1 cellular context compared by ENCODE assay signal in the genomic region with DNA sequence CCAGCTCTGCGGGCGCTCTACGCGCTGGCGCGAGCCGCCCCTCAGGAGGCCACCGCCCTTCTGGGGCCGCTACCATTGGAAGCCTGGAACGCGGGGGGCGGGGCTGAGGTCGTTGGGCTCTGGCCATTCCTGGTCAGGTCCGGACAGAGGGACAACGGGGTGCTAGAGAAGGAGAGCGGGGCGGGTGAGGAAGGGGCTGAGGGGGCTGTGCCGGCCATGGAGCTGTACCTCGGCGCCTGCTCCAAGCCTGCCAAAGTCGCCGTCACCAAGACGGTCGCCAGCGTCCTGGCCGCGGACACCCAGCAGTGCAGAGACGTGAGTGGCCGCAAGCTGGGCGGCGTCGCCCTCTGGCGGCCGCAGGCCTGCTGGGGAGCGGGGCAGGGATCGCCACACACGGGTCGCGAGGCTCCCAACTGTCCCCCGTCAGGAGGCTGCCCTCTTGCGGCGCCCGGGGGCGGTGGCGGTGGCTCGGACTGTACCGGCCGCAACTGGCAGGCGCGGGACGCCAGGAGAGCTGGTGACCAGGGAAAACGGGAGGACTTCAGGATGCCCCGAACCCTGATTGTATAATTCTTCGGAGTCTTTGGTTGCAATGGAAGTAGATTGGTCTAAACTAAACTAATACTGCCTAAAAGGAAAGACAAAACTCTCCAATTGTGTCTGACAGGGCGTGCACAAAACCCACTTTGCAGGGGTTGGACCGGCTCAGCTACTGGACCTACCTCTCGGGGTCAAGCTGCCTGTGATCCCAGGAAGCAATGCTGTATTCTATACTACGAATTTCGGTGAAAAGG.
TF ChIP-seq lines count a peak whose summit lies in the region.

Gene FSIP2, plus strand, starts transcription at position 126 of the 794 bp plus-strand sequence. Its CDS starts 91 bp downstream, at position 217.

TF ChIP-seq in HEK293T, 16 proteins besides CTCF, POLR2A, EP300 and RAD21 (continued from another document):
- no peak for TF ChIP-seq TARDBP (IDR thresholded peaks at IDR 0.05)
- TF ChIP-seq FOXK2 (IDR thresholded peaks at IDR 0.05): no peak
- TF ChIP-seq L3MBTL2 (conservative IDR thresholded peaks at IDR 0.05): no peak
- TF ChIP-seq ELF4 (IDR thresholded peaks at IDR 0.05): no peak
- no peak for TF ChIP-seq LEF1 (IDR thresholded peaks at IDR 0.05; ENCODE audit: borderline replicate concordance)
- TF ChIP-seq HDGF (IDR thresholded peaks at IDR 0.05; ENCODE audit: borderline replicate concordance): no peak
TF ChIP-seq in HEK293T: peak in this region for 0.
